ENCODE assay signal across 1 cellular context in genomic region chr5:31173621-31174020, GRCh38.
TF ChIP-seq lines count a peak whose summit lies in the region.

No MANE protein-coding gene starts in this region.

TF ChIP-seq in GM23338, 12 proteins besides CTCF, POLR2A, EP300 and RAD21 (continued from another document):
- TF ChIP-seq, protein P1, sequence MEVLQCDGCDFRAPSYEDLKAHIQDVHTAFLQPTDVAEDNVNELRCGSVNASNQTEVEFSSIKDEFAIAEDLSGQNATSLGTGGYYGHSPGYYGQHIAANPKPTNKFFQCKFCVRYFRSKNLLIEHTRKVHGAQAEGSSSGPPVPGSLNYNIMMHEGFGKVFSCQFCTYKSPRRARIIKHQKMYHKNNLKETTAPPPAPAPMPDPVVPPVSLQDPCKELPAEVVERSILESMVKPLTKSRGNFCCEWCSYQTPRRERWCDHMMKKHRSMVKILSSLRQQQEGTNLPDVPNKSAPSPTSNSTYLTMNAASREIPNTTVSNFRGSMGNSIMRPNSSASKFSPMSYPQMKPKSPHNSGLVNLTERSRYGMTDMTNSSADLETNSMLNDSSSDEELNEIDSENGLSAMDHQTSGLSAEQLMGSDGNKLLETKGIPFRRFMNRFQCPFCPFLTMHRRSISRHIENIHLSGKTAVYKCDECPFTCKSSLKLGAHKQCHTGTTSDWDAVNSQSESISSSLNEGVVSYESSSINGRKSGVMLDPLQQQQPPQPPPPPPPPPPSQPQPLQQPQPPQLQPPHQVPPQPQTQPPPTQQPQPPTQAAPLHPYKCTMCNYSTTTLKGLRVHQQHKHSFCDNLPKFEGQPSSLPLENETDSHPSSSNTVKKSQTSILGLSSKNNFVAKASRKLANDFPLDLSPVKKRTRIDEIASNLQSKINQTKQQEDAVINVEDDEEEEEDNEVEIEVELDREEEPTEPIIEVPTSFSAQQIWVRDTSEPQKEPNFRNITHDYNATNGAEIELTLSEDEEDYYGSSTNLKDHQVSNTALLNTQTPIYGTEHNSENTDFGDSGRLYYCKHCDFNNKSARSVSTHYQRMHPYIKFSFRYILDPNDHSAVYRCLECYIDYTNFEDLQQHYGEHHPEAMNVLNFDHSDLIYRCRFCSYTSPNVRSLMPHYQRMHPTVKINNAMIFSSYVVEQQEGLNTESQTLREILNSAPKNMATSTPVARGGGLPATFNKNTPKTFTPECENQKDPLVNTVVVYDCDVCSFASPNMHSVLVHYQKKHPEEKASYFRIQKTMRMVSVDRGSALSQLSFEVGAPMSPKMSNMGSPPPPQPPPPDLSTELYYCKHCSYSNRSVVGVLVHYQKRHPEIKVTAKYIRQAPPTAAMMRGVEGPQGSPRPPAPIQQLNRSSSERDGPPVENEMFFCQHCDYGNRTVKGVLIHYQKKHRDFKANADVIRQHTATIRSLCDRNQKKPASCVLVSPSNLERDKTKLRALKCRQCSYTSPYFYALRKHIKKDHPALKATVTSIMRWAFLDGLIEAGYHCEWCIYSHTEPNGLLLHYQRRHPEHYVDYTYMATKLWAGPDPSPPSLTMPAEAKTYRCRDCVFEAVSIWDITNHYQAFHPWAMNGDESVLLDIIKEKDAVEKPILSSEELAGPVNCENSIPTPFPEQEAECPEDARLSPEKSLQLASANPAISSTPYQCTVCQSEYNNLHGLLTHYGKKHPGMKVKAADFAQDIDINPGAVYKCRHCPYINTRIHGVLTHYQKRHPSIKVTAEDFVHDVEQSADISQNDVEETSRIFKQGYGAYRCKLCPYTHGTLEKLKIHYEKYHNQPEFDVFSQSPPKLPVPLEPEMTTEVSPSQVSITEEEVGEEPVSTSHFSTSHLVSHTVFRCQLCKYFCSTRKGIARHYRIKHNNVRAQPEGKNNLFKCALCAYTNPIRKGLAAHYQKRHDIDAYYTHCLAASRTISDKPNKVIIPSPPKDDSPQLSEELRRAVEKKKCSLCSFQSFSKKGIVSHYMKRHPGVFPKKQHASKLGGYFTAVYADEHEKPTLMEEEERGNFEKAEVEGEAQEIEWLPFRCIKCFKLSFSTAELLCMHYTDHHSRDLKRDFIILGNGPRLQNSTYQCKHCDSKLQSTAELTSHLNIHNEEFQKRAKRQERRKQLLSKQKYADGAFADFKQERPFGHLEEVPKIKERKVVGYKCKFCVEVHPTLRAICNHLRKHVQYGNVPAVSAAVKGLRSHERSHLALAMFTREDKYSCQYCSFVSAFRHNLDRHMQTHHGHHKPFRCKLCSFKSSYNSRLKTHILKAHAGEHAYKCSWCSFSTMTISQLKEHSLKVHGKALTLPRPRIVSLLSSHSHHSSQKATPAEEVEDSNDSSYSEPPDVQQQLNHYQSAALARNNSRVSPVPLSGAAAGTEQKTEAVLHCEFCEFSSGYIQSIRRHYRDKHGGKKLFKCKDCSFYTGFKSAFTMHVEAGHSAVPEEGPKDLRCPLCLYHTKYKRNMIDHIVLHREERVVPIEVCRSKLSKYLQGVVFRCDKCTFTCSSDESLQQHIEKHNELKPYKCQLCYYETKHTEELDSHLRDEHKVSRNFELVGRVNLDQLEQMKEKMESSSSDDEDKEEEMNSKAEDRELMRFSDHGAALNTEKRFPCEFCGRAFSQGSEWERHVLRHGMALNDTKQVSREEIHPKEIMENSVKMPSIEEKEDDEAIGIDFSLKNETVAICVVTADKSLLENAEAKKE (CRISPR knock-in tag; IDR thresholded peaks at IDR 0.05) = no peak
- TF ChIP-seq ETS1 (IDR thresholded peaks at IDR 0.05) = no peak
- TF ChIP-seq ZNF114 (CRISPR knock-in tag; IDR thresholded peaks at IDR 0.05) = no peak
- TF ChIP-seq JUNB (IDR thresholded peaks at IDR 0.05; ENCODE audit: unreplicated experiment) = no peak
- TF ChIP-seq NANOG (IDR thresholded peaks at IDR 0.05; ENCODE audit: borderline replicate concordance) = no peak
- no peak for TF ChIP-seq STAT1 (IDR thresholded peaks at IDR 0.05; ENCODE audit: unreplicated experiment)
